In genomic region chr2:237687666-237688065, GRCh38 we compare ENCODE assay signal across 1 cellular context.
TF ChIP-seq lines count a peak whose summit lies in the region.

No MANE protein-coding gene starts in this region.

TF ChIP-seq in HEK293, 187 proteins besides CTCF, POLR2A, EP300 and RAD21 (continued from another document):
- TF ChIP-seq ZNF791 (tag by site-specific recombination; IDR thresholded peaks at IDR 0.05) (no peak), ZNF133 (tag by site-specific recombination; IDR thresholded peaks at IDR 0.05) (no peak), WT1 (tag by site-specific recombination; IDR thresholded peaks at IDR 0.05) (peak; percentile 91), EGR2 (tag by site-specific recombination; IDR thresholded peaks at IDR 0.05; ENCODE audit: low read depth) (no peak), GLI4 (tag by site-specific recombination; IDR thresholded peaks at IDR 0.05) (no peak), ZNF248 (tag by site-specific recombination; IDR thresholded peaks at IDR 0.05) (no peak), ZNF366 (tag by site-specific recombination; conservative IDR thresholded peaks at IDR 0.05) (no peak), ZFP69B (tag by site-specific recombination; IDR thresholded peaks at IDR 0.05) (no peak), ZNF555 (tag by site-specific recombination; conservative IDR thresholded peaks at IDR 0.05) (no peak), ZNF274 (IDR thresholded peaks at IDR 0.05; ENCODE audit: low read length) (no peak), ZNF274 (tag by site-specific recombination; IDR thresholded peaks at IDR 0.05; ENCODE audit: borderline replicate concordance) (no peak), ZNF544 (tag by site-specific recombination; IDR thresholded peaks at IDR 0.05) (no peak), RBAK (tag by site-specific recombination; IDR thresholded peaks at IDR 0.05) (no peak), GLIS2 (tag by site-specific recombination; IDR thresholded peaks at IDR 0.05) (no peak), ZNF175 (tag by site-specific recombination; IDR thresholded peaks at IDR 0.05) (no peak), ZNF629 (tag by site-specific recombination; IDR thresholded peaks at IDR 0.05) (peak; percentile 37; the same call in 1 of the 2 replicates), ZNF302 (tag by site-specific recombination; IDR thresholded peaks at IDR 0.05; ENCODE audit: low read depth) (no peak), SCRT2 (tag by site-specific recombination; IDR thresholded peaks at IDR 0.05) (no peak), ZNF335 (tag by site-specific recombination; conservative IDR thresholded peaks at IDR 0.05) (0 out of 2 replicates have a peak, but pooled peaks have one; percentile 21), ZIC2 (tag by site-specific recombination; IDR thresholded peaks at IDR 0.05) (no peak), ZNF184 (tag by site-specific recombination; IDR thresholded peaks at IDR 0.05) (peak; percentile 35; the same call in 1 of the 2 replicates), FEZF1 (tag by site-specific recombination; IDR thresholded peaks at IDR 0.05) (no peak), ZNF670 (tag by site-specific recombination; IDR thresholded peaks at IDR 0.05; ENCODE audit: low read depth) (no peak), ZNF324 (tag by site-specific recombination; IDR thresholded peaks at IDR 0.05) (no peak), ZNF140 (tag by site-specific recombination; IDR thresholded peaks at IDR 0.05) (no peak), GLIS1 (tag by site-specific recombination; IDR thresholded peaks at IDR 0.05) (peak; percentile 48), SP7 (tag by site-specific recombination; IDR thresholded peaks at IDR 0.05) (peak; percentile 78), ZNF777 (tag by site-specific recombination; IDR thresholded peaks at IDR 0.05; ENCODE audit: borderline replicate concordance) (no peak), ZBTB20 (tag by site-specific recombination; IDR thresholded peaks at IDR 0.05) (no peak), ZNF747 (tag by site-specific recombination; IDR thresholded peaks at IDR 0.05) (no peak), ZNF146 (tag by site-specific recombination; IDR thresholded peaks at IDR 0.05) (no peak), ZNF423 (tag by site-specific recombination; IDR thresholded peaks at IDR 0.05) (no peak), ZXDB (tag by site-specific recombination; IDR thresholded peaks at IDR 0.05) (no peak), ZNF837 (tag by site-specific recombination; IDR thresholded peaks at IDR 0.05) (no peak), ZFHX2 (tag by site-specific recombination; conservative IDR thresholded peaks at IDR 0.05) (no peak)
- TF ChIP-seq, protein P1, sequence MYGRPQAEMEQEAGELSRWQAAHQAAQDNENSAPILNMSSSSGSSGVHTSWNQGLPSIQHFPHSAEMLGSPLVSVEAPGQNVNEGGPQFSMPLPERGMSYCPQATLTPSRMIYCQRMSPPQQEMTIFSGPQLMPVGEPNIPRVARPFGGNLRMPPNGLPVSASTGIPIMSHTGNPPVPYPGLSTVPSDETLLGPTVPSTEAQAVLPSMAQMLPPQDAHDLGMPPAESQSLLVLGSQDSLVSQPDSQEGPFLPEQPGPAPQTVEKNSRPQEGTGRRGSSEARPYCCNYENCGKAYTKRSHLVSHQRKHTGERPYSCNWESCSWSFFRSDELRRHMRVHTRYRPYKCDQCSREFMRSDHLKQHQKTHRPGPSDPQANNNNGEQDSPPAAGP (tag by site-specific recombination; IDR thresholded peaks at IDR 0.05): peak; percentile 71
- TF ChIP-seq, protein P2, sequence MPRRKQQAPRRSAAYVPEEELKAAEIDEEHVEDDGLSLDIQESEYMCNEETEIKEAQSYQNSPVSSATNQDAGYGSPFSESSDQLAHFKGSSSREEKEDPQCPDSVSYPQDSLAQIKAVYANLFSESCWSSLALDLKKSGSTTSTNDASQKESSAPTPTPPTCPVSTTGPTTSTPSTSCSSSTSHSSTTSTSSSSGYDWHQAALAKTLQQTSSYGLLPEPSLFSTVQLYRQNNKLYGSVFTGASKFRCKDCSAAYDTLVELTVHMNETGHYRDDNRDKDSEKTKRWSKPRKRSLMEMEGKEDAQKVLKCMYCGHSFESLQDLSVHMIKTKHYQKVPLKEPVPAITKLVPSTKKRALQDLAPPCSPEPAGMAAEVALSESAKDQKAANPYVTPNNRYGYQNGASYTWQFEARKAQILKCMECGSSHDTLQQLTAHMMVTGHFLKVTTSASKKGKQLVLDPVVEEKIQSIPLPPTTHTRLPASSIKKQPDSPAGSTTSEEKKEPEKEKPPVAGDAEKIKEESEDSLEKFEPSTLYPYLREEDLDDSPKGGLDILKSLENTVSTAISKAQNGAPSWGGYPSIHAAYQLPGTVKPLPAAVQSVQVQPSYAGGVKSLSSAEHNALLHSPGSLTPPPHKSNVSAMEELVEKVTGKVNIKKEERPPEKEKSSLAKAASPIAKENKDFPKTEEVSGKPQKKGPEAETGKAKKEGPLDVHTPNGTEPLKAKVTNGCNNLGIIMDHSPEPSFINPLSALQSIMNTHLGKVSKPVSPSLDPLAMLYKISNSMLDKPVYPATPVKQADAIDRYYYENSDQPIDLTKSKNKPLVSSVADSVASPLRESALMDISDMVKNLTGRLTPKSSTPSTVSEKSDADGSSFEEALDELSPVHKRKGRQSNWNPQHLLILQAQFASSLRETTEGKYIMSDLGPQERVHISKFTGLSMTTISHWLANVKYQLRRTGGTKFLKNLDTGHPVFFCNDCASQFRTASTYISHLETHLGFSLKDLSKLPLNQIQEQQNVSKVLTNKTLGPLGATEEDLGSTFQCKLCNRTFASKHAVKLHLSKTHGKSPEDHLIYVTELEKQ (tag by site-specific recombination; IDR thresholded peaks at IDR 0.05; ENCODE audit: borderline replicate concordance): 0 out of 2 replicates have a peak, but pooled peaks have one; percentile 14
- TF ChIP-seq, protein P3, sequence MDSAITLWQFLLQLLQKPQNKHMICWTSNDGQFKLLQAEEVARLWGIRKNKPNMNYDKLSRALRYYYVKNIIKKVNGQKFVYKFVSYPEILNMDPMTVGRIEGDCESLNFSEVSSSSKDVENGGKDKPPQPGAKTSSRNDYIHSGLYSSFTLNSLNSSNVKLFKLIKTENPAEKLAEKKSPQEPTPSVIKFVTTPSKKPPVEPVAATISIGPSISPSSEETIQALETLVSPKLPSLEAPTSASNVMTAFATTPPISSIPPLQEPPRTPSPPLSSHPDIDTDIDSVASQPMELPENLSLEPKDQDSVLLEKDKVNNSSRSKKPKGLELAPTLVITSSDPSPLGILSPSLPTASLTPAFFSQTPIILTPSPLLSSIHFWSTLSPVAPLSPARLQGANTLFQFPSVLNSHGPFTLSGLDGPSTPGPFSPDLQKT (IDR thresholded peaks at IDR 0.05; ENCODE audit: borderline replicate concordance, low read depth, low read length): no peak
- TF ChIP-seq, protein P4, sequence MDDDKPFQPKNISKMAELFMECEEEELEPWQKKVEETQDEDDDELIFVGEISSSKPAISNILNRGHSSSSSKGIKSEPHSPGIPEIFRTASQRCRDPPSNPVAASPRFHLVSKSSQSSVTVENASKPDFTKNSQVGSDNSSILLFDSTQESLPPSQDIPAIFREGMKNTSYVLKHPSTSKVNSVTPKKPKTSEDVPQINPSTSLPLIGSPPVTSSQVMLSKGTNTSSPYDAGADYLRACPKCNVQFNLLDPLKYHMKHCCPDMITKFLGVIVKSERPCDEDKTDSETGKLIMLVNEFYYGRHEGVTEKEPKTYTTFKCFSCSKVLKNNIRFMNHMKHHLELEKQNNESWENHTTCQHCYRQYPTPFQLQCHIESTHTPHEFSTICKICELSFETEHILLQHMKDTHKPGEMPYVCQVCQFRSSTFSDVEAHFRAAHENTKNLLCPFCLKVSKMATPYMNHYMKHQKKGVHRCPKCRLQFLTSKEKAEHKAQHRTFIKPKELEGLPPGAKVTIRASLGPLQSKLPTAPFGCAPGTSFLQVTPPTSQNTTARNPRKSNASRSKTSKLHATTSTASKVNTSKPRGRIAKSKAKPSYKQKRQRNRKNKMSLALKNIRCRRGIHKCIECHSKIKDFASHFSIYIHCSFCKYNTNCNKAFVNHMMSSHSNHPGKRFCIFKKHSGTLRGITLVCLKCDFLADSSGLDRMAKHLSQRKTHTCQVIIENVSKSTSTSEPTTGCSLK (tag by site-specific recombination; IDR thresholded peaks at IDR 0.05): no peak
